Comparison of ENCODE assay signal across 2 cellular contexts in genomic region chr2:112834379-112835014, GRCh38.
TF ChIP-seq lines count a peak whose summit lies in the region.

No MANE protein-coding gene starts in this region.

TF ChIP-seq in A549, 52 proteins besides CTCF, POLR2A, EP300 and RAD21 (continued from another document):
- TF ChIP-seq ZC3H11A (IDR thresholded peaks at IDR 0.05): no peak

TF ChIP-seq in liver, 16 proteins besides CTCF, POLR2A, EP300 and RAD21 (continued from another document):
- TF ChIP-seq, protein P1, sequence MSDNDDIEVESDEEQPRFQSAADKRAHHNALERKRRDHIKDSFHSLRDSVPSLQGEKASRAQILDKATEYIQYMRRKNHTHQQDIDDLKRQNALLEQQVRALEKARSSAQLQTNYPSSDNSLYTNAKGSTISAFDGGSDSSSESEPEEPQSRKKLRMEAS (IDR thresholded peaks at IDR 0.05): no peak
- TF ChIP-seq, protein P2, sequence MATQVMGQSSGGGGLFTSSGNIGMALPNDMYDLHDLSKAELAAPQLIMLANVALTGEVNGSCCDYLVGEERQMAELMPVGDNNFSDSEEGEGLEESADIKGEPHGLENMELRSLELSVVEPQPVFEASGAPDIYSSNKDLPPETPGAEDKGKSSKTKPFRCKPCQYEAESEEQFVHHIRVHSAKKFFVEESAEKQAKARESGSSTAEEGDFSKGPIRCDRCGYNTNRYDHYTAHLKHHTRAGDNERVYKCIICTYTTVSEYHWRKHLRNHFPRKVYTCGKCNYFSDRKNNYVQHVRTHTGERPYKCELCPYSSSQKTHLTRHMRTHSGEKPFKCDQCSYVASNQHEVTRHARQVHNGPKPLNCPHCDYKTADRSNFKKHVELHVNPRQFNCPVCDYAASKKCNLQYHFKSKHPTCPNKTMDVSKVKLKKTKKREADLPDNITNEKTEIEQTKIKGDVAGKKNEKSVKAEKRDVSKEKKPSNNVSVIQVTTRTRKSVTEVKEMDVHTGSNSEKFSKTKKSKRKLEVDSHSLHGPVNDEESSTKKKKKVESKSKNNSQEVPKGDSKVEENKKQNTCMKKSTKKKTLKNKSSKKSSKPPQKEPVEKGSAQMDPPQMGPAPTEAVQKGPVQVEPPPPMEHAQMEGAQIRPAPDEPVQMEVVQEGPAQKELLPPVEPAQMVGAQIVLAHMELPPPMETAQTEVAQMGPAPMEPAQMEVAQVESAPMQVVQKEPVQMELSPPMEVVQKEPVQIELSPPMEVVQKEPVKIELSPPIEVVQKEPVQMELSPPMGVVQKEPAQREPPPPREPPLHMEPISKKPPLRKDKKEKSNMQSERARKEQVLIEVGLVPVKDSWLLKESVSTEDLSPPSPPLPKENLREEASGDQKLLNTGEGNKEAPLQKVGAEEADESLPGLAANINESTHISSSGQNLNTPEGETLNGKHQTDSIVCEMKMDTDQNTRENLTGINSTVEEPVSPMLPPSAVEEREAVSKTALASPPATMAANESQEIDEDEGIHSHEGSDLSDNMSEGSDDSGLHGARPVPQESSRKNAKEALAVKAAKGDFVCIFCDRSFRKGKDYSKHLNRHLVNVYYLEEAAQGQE (IDR thresholded peaks at IDR 0.05): no peak
- no peak for TF ChIP-seq GABPA (IDR thresholded peaks at IDR 0.05 in 1 of 2, conservative IDR thresholded peaks at IDR 0.05 in 1 of 2)
- TF ChIP-seq FOXA2 (IDR thresholded peaks at IDR 0.05): no peak
- TF ChIP-seq SP1 (IDR thresholded peaks at IDR 0.05): peak; percentile 39
